6 cellular contexts compared by ENCODE assay signal in the genomic region with DNA sequence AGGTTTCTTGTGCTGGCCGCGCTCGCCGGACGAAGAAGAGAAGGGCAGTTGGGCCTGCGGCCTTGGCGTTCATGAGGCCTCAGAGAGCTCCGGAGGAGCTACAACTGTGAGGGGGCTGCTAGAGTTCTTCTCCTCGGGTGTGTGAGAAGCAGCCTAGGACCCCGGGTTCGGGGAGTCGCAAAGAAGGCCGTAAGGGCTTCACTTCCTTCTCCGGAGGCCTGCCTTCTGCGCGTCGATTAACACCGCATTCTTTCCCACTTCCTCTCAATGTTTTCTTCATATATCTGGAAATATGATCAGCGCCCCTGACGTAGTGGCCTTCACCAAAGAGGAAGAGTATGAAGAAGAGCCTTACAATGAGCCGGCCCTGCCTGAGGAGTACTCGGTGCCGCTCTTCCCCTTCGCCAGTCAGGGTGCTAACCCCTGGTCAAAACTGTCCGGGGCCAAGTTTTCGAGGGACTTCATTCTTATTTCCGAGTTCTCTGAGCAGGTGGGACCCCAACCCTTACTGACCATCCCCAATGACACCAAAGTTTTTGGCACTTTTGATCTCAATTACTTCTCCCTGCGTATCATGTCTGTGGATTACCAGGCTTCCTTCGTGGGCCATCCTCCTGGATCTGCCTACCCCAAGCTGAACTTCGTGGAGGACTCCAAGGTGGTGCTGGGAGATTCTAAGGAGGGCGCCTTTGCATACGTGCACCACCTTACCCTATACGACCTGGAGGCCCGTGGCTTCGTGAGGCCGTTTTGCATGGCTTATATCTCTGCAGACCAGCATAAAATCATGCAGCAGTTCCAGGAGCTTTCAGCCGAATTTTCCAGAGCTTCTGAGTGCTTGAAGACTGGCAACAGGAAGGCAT. TPM values are rescaled to one million over a fixed set of nuclear protein-coding genes. Genes with fewer than 3 reads are reported as not detected.
DNase-seq lines count a peak whose midpoint lies in the region; ATAC-seq lines count a peak whose summit lies in the region.

No MANE protein-coding gene starts in this region.

- POLR2A ChIA-PET in activated CD4-positive, alpha-beta T cell treated with anti-CD3 and anti-CD28 coated beads, Interleukin-2, amount 10 ng/mL, durations not matched to agents 7 days and 5 days (lab: Charles Lee): no interaction called here

- H3K27me3 Mint-ChIP-seq in activated CD4-positive, alpha-beta T cell treated with anti-CD3 and anti-CD28 coated beads, Interleukin-2, amount 10 ng/mL, durations not matched to agents 7 days and 5 days: no peaks in the 10 kb centered on the region

- peak overlapping the region; percentile 95 for H3K4me3 Mint-ChIP-seq in activated CD4-positive, alpha-beta T cell treated with anti-CD3 and anti-CD28 coated beads, Interleukin-2, amount 10 ng/mL, durations not matched to agents 7 days and 5 days

- H3K27ac Mint-ChIP-seq in activated CD4-positive, alpha-beta T cell treated with anti-CD3 and anti-CD28 coated beads, Interleukin-2, amount 10 ng/mL, durations not matched to agents 7 days and 5 days: peak overlapping the region; percentile 99

- H3K9me3 Mint-ChIP-seq in activated CD4-positive, alpha-beta T cell treated with anti-CD3 and anti-CD28 coated beads, Interleukin-2, amount 10 ng/mL, durations not matched to agents 7 days and 5 days: no peaks in the 10 kb centered on the region

- DNase-seq in activated CD4-positive, alpha-beta T cell treated with anti-CD3 and anti-CD28 coated beads, Interleukin-2, amount 10 ng/mL, durations not matched to agents 7 days and 5 days: peak; percentile 57
- DNase-seq in left lobe of liver (ENCODE audit: low spot score) (no peak), glomerular visceral epithelial cell (ENCODE audit: extremely low spot score) (no peak), NCI-H1105 treated with DMSO at 0.1 percent for 48 hours (lab: John Stamatoyannopoulos, UW) (no peak)

- CTCF ChIA-PET in activated CD4-positive, alpha-beta T cell treated with anti-CD3 and anti-CD28 coated beads, Interleukin-2, amount 10 ng/mL, durations not matched to agents 7 days and 5 days (lab: Charles Lee): interaction anchor here (1.0 to 1.1 kb wide), 2 partner anchors 15 to 17 kb away, joined by 3 read pairs; no protein-coding TSS in a partner anchor

- peaks cover 75% of the 10 kb centered on the region for H3K4me1 Mint-ChIP-seq in activated CD4-positive, alpha-beta T cell treated with anti-CD3 and anti-CD28 coated beads, Interleukin-2, amount 10 ng/mL, durations not matched to agents 7 days and 5 days

- peaks cover 46% of the 10 kb centered on the region for H3K36me3 Mint-ChIP-seq in activated CD4-positive, alpha-beta T cell treated with anti-CD3 and anti-CD28 coated beads, Interleukin-2, amount 10 ng/mL, durations not matched to agents 7 days and 5 days (ENCODE audit: low read depth)

- ATAC-seq in HG02759 (IDR thresholded peaks at IDR 0.05; ENCODE audit: unreplicated experiment): peak; percentile 2
- peak; percentile 1 for ATAC-seq in left lobe of liver
- ATAC-seq in HG02884 (IDR thresholded peaks at IDR 0.05; ENCODE audit: unreplicated experiment): no peak

RNA-seq across cellular contexts. Expression of gene SMCR8, which starts 0.6 kb away (rescaled TPM):
- total RNA-seq in activated CD4-positive, alpha-beta T cell treated with anti-CD3 and anti-CD28 coated beads, Interleukin-2, amount 10 ng/mL, durations not matched to agents 7 days and 5 days: 10 to 100 TPM; 25.0 to 25.8 TPM
- 5.1 TPM for total RNA-seq in left lobe of liver

RNA-seq across cellular contexts. Expression of gene TOP3A, which starts 0.9 kb away (rescaled TPM):
- 10 to 100 TPM; 57.6 to 62.8 TPM for total RNA-seq in activated CD4-positive, alpha-beta T cell treated with anti-CD3 and anti-CD28 coated beads, Interleukin-2, amount 10 ng/mL, durations not matched to agents 7 days and 5 days
- total RNA-seq in left lobe of liver: 19.8 TPM

RNA-seq across cellular contexts. Expression of gene SHMT1, which starts 47.6 kb away (rescaled TPM):
- total RNA-seq in activated CD4-positive, alpha-beta T cell treated with anti-CD3 and anti-CD28 coated beads, Interleukin-2, amount 10 ng/mL, durations not matched to agents 7 days and 5 days: 10 to 100 TPM; 49.9 to 51.8 TPM
- total RNA-seq in left lobe of liver: 439 TPM

RNA-seq across cellular contexts. Expression of gene MIEF2, which starts 55.3 kb away (rescaled TPM):
- total RNA-seq in activated CD4-positive, alpha-beta T cell treated with anti-CD3 and anti-CD28 coated beads, Interleukin-2, amount 10 ng/mL, durations not matched to agents 7 days and 5 days: 1 to 10 TPM; 6.8 to 8.5 TPM
- 6.4 TPM for total RNA-seq in left lobe of liver

RNA-seq across cellular contexts. Expression of gene FLII, which starts 57.2 kb away (rescaled TPM):
- 100 to 1,000 TPM; 323 to 328 TPM for total RNA-seq in activated CD4-positive, alpha-beta T cell treated with anti-CD3 and anti-CD28 coated beads, Interleukin-2, amount 10 ng/mL, durations not matched to agents 7 days and 5 days
- total RNA-seq in left lobe of liver: 102 TPM
